12 cellular contexts compared by ENCODE assay signal in genomic region chr6:158705386-158706126, GRCh38. TPM values are rescaled to one million over a fixed set of nuclear protein-coding genes. Genes with fewer than 3 reads are reported as not detected.
DNase-seq lines count a peak whose midpoint lies in the region; ATAC-seq and TF ChIP-seq lines count a peak whose summit lies in the region.
"Had no signal": no experiment of that assay in that cellular context is flagged by ENCODE, and none has a peak within 500 bp of the region (broad histone marks: within the 10 kb centered on the region; RNA-seq: fewer than 3 reads in every experiment).

No MANE protein-coding gene starts in this region.

- H3K27ac ChIP-seq in cingulate gyrus (ENCODE audit: low read depth, low read length) (peak overlapping the region; percentile 10), mucosa of rectum (ENCODE audit: low read depth in 2 of 2, low read length in 2 of 2) (peak overlapping the region; percentile 77 to 80)
- H3K27ac ChIP-seq: GM23248 had no signal

- no peaks in the 10 kb centered on the region for H3K27me3 ChIP-seq in mucosa of rectum (ENCODE audit: control insufficient read depth in 2 of 2, insufficient read depth in 2 of 2, low read length in 2 of 2)

- peak; percentile 7 for ATAC-seq in activated naive CD8-positive, alpha-beta T cell treated with anti-CD3 and anti-CD28 coated beads, Interleukin-2, amount 50 U/mL, for 24 hours
- no peak for ATAC-seq in T-cell (replicated peaks in 1 of 4)
- no peak for ATAC-seq in HG03095 (IDR thresholded peaks at IDR 0.05; ENCODE audit: unreplicated experiment)
- ATAC-seq in activated CD4-positive, alpha-beta T cell treated with anti-CD3 and anti-CD28 coated beads for 36 hours = no peak

- intact Hi-C loops in activated CD4-positive, alpha-beta T cell treated with anti-CD3 and anti-CD28 coated beads for 36 hours (cut with DNase I, micrococcal nuclease) = loop anchor here in 1 of 2 experiments (10.0 kb wide), 1 partner anchor 429 kb away; no protein-coding TSS in a partner anchor

- H3K27ac Mint-ChIP-seq in activated naive CD8-positive, alpha-beta T cell treated with anti-CD3 and anti-CD28 coated beads, Interleukin-2, amount 50 U/mL, for 24 hours = no peak overlapping the region
- no peak overlapping the region for H3K27ac Mint-ChIP-seq in activated naive CD8-positive, alpha-beta T cell treated with anti-CD3 and anti-CD28 coated beads for 36 hours
- H3K27ac Mint-ChIP-seq in type B pancreatic cell = peak overlapping the region; percentile 51
- no peak overlapping the region for H3K27ac Mint-ChIP-seq in T-cell
- no peak overlapping the region for H3K27ac Mint-ChIP-seq in activated CD4-positive, alpha-beta T cell treated with anti-CD3 and anti-CD28 coated beads for 36 hours

- H3K9me3 ChIP-seq in mucosa of rectum (ENCODE audit: control insufficient read depth in 2 of 2, low read length in 2 of 2) = no peaks in the 10 kb centered on the region

- H3K4me1 ChIP-seq in mucosa of rectum (ENCODE audit: control insufficient read depth in 2 of 2, insufficient read depth in 2 of 2, low read length in 2 of 2) = peaks cover 15 to 37% of the 10 kb centered on the region in 2 donors

- peak overlapping the region in 1 of 2 donors; percentile 76 for H3K9ac ChIP-seq in mucosa of rectum (ENCODE audit: low read depth in 1 of 2, low read length in 2 of 2)

- no peak overlapping the region for H3K4me3 Mint-ChIP-seq in activated naive CD8-positive, alpha-beta T cell treated with anti-CD3 and anti-CD28 coated beads, Interleukin-2, amount 50 U/mL, for 24 hours
- H3K4me3 Mint-ChIP-seq in activated naive CD8-positive, alpha-beta T cell treated with anti-CD3 and anti-CD28 coated beads for 36 hours = no peak overlapping the region
- H3K4me3 Mint-ChIP-seq in type B pancreatic cell (no peak overlapping the region), T-cell (no peak overlapping the region)
- H3K4me3 Mint-ChIP-seq in activated CD4-positive, alpha-beta T cell treated with anti-CD3 and anti-CD28 coated beads for 36 hours = no peak overlapping the region
- H3K4me3 Mint-ChIP-seq: natural killer cell had no signal

- no peaks in the 10 kb centered on the region for H3K9me3 Mint-ChIP-seq in activated naive CD8-positive, alpha-beta T cell treated with anti-CD3 and anti-CD28 coated beads, Interleukin-2, amount 50 U/mL, for 24 hours
- no peaks in the 10 kb centered on the region for H3K9me3 Mint-ChIP-seq in activated naive CD8-positive, alpha-beta T cell treated with anti-CD3 and anti-CD28 coated beads for 36 hours
- H3K9me3 Mint-ChIP-seq in type B pancreatic cell (no peaks in the 10 kb centered on the region), T-cell (no peaks in the 10 kb centered on the region)
- H3K9me3 Mint-ChIP-seq in activated CD4-positive, alpha-beta T cell treated with anti-CD3 and anti-CD28 coated beads for 36 hours (ENCODE audit: low read depth) = no peaks in the 10 kb centered on the region
- H3K9me3 Mint-ChIP-seq: natural killer cell had no signal

- no peaks in the 10 kb centered on the region for H3K36me3 ChIP-seq in mucosa of rectum (ENCODE audit: control insufficient read depth in 2 of 2, insufficient read depth in 2 of 2, low read length in 2 of 2)

- POLR2A ChIA-PET in T-cell (lab: Charles Lee) = interaction anchor here in 1 of 2 donors (0.5 kb wide), 1 partner anchor 46 kb away, joined by 3 read pairs; no protein-coding TSS in a partner anchor
- POLR2A ChIA-PET in activated CD4-positive, alpha-beta T cell treated with anti-CD3 and anti-CD28 coated beads for 36 hours (lab: Charles Lee) = no interaction called here

- H3K36me3 Mint-ChIP-seq in activated naive CD8-positive, alpha-beta T cell treated with anti-CD3 and anti-CD28 coated beads, Interleukin-2, amount 50 U/mL, for 24 hours (ENCODE audit: low read depth) = peaks cover 35% of the 10 kb centered on the region
- peaks cover 19% of the 10 kb centered on the region for H3K36me3 Mint-ChIP-seq in activated naive CD8-positive, alpha-beta T cell treated with anti-CD3 and anti-CD28 coated beads for 36 hours
- no peaks in the 10 kb centered on the region for H3K36me3 Mint-ChIP-seq in type B pancreatic cell
- H3K36me3 Mint-ChIP-seq in T-cell = peaks cover 20% of the 10 kb centered on the region
- peaks cover 38% of the 10 kb centered on the region for H3K36me3 Mint-ChIP-seq in activated CD4-positive, alpha-beta T cell treated with anti-CD3 and anti-CD28 coated beads for 36 hours (ENCODE audit: low read depth)
- H3K36me3 Mint-ChIP-seq: natural killer cell had no signal

- no peak for TF ChIP-seq CTCF in type B pancreatic cell (conservative IDR thresholded peaks at IDR 0.05)

- no peaks in the 10 kb centered on the region for H3K27me3 Mint-ChIP-seq in activated naive CD8-positive, alpha-beta T cell treated with anti-CD3 and anti-CD28 coated beads, Interleukin-2, amount 50 U/mL, for 24 hours
- no peaks in the 10 kb centered on the region for H3K27me3 Mint-ChIP-seq in activated naive CD8-positive, alpha-beta T cell treated with anti-CD3 and anti-CD28 coated beads for 36 hours
- no peaks in the 10 kb centered on the region for H3K27me3 Mint-ChIP-seq in type B pancreatic cell
- H3K27me3 Mint-ChIP-seq in T-cell = no peaks in the 10 kb centered on the region
- H3K27me3 Mint-ChIP-seq in activated CD4-positive, alpha-beta T cell treated with anti-CD3 and anti-CD28 coated beads for 36 hours = no peaks in the 10 kb centered on the region

- no peak for DNase-seq in activated naive CD8-positive, alpha-beta T cell treated with anti-CD3 and anti-CD28 coated beads, Interleukin-2, amount 50 U/mL, for 24 hours
- no peak for DNase-seq in activated naive CD8-positive, alpha-beta T cell treated with anti-CD3 and anti-CD28 coated beads for 36 hours
- DNase-seq in type B pancreatic cell (ENCODE audit: extremely low spot score, unreplicated experiment) (no peak), T-cell (no peak)
- no peak for DNase-seq in activated CD4-positive, alpha-beta T cell treated with anti-CD3 and anti-CD28 coated beads for 36 hours
- DNase-seq: DMS79 treated with DMSO at 0.1 percent for 48 hours, natural killer cell had no signal

- peaks cover 22% of the 10 kb centered on the region for H3K4me1 Mint-ChIP-seq in activated naive CD8-positive, alpha-beta T cell treated with anti-CD3 and anti-CD28 coated beads, Interleukin-2, amount 50 U/mL, for 24 hours
- peaks cover 21% of the 10 kb centered on the region for H3K4me1 Mint-ChIP-seq in activated naive CD8-positive, alpha-beta T cell treated with anti-CD3 and anti-CD28 coated beads for 36 hours
- H3K4me1 Mint-ChIP-seq in type B pancreatic cell (ENCODE audit: unreplicated experiment) = peaks cover 20% of the 10 kb centered on the region
- peaks cover 9 to 14% (median 14%) of the 10 kb centered on the region in 3 donors for H3K4me1 Mint-ChIP-seq in T-cell
- peaks cover 13% of the 10 kb centered on the region for H3K4me1 Mint-ChIP-seq in activated CD4-positive, alpha-beta T cell treated with anti-CD3 and anti-CD28 coated beads for 36 hours

- CTCF ChIA-PET in T-cell (lab: Charles Lee) = interaction anchor here in 1 of 2 donors (1.7 kb wide), 1 partner anchor 268 kb away, joined by 4 read pairs; no protein-coding TSS in a partner anchor
- CTCF ChIA-PET in activated CD4-positive, alpha-beta T cell treated with anti-CD3 and anti-CD28 coated beads for 36 hours (lab: Charles Lee) = interaction anchor here (1.0 to 1.7 kb wide), 2 partner anchors 14 kb away, joined by 3 to 6 read pairs; no protein-coding TSS in a partner anchor

- no peak overlapping the region for H3K4me3 ChIP-seq in mucosa of rectum (ENCODE audit: low read length in 2 of 2)
- H3K4me3 ChIP-seq: GM12878, GM23248 had no signal

RNA-seq across cellular contexts. Expression of gene SYTL3, which starts 55.7 kb away (rescaled TPM):
- total RNA-seq in activated naive CD8-positive, alpha-beta T cell treated with anti-CD3 and anti-CD28 coated beads for 36 hours = 100 to 1,000 TPM in 1 of 2 experiments, 10 to 100 TPM in 1; 97.8 to 101 TPM
- 2.2 and 2.8 TPM in 2 replicates for total RNA-seq in type B pancreatic cell (ENCODE audit: low replicate concordance)
- 10 to 100 TPM; 14.4 to 45.6 (median 22.9) TPM for total RNA-seq in T-cell
- total RNA-seq in activated CD4-positive, alpha-beta T cell treated with anti-CD3 and anti-CD28 coated beads for 36 hours = 100 to 1,000 TPM; 163 to 180 TPM
